ENCODE assay signal across 28 cellular contexts in the genomic region with DNA sequence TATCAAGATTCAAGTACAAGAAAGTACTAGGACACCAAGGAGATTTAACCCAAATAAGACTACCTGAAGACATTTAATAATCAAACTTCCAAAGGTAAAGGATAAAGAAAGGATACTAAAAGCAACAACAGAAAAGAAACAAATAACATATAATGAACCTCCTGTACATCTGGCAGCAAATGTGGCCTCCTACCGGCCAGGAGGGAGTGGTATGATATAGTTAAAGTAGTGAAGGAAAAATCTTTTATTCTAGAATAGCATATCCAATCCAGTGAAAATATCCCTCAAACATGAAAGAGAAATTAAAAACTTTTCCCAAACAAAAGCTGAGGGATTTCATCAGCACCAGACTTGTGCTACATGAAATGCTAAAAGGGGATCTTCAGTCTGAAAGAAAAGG.
DNase-seq lines count a peak whose midpoint lies in the region; ATAC-seq and TF ChIP-seq lines count a peak whose summit lies in the region.
"Had no signal": no experiment of that assay in that cellular context is flagged by ENCODE, and none has a peak within 500 bp of the region (broad histone marks: within the 10 kb centered on the region; RNA-seq: fewer than 3 reads in every experiment).

No MANE protein-coding gene starts in this region.

- no peaks in the 10 kb centered on the region; the same call in 1 of the 2 replicates for H3K9me2 ChIP-seq in GM23338 (ENCODE audit: insufficient read depth)

- H3K4me2 ChIP-seq in GM23338 = no peak overlapping the region

- H3K4me1 Mint-ChIP-seq in GM23338 = no peaks in the 10 kb centered on the region
- H3K4me1 Mint-ChIP-seq: nephron progenitor cell, T-cell had no signal

- no peaks in the 10 kb centered on the region for H3K36me3 Mint-ChIP-seq in GM23338 (ENCODE audit: low read depth)
- H3K36me3 Mint-ChIP-seq: T-cell had no signal

- no peaks in the 10 kb centered on the region for H3K27me3 ChIP-seq in GM23338 (ENCODE audit: insufficient read depth)
- H3K27me3 ChIP-seq: adrenal gland, left lung, SJCRH30, tibial artery had no signal

- no peak for ATAC-seq in GM23338
- ATAC-seq: left lung, T-cell had no signal

- H3F3A ChIP-seq in GM23338 (replicated peaks; ENCODE audit: low read depth) = no peaks in the 10 kb centered on the region

- no peaks in the 10 kb centered on the region for H4K20me1 ChIP-seq in GM23338 (replicated peaks; ENCODE audit: insufficient read depth)

- H3K27ac Mint-ChIP-seq in GM23338 = no peak overlapping the region
- H3K27ac Mint-ChIP-seq: nephron progenitor cell, T-cell had no signal

- H3K4me3 ChIP-seq in AG09309 (ENCODE audit: control insufficient read depth, low read depth, low read length) (no peak overlapping the region), GM23338 (no peak overlapping the region), epithelial cell of esophagus (ENCODE audit: low read length) (no peak overlapping the region)
- H3K4me3 ChIP-seq: adrenal gland, left lung, SJCRH30, tibial artery had no signal

- in situ Hi-C loops in SK-MEL-5 (cut with HindIII; ENCODE audit: low pct_unique_long_range_greater_than_20kb, low sequenced_read_pairs) = no loop called here

- H3K27me3 Mint-ChIP-seq in GM23338 (ENCODE audit: insufficient read depth, low read depth, poor library complexity) = no peaks in the 10 kb centered on the region
- H3K27me3 Mint-ChIP-seq: T-cell had no signal

- no peak for DNase-seq in AG09309 (ENCODE audit: low read depth)
- no peak for DNase-seq in GM23338 (ENCODE audit: low spot score)
- peak; percentile 4 for DNase-seq in SK-MEL-5 (ENCODE audit: low read depth, low spot score)
- no peak for DNase-seq in epithelial cell of esophagus (ENCODE audit: low read depth)
- DNase-seq in occipital lobe (lab: John Stamatoyannopoulos, UW) = no peak
- DNase-seq in activated gamma-delta T cell (lab: John Stamatoyannopoulos, UW) = no peak
- DNase-seq in NCI-H446 (lab: John Stamatoyannopoulos, UW) = no peak
- DNase-seq in GDM1 (lab: John Stamatoyannopoulos, UW) = no peak
- DNase-seq: activated CD4-positive, alpha-beta T cell treated with anti-CD3 and anti-CD28 coated beads, Interleukin-2, amount 50 U/mL, for 1 hour; activated naive CD4-positive, alpha-beta T cell treated with Interleukin-2 at 50 U/mL for 16 hours; activated T-cell treated with anti-CD3 and anti-CD28 coated beads, Interleukin-2, amount 50 U/mL, for 48 hours; adrenal gland; C1 segment of cervical spinal cord; Caco-2; cerebellar nuclear complex; DMS53; glutamatergic neuron; KG1; left lung; mesenchymal stem cell; NCI-H1417 treated with DMSO at 0.1 percent for 48 hours; NCI-H2081; NCI-H526; nephron progenitor cell; SJCRH30; stimulated activated CD4-positive, alpha-beta T cell treated with anti-CD3 and anti-CD28 coated beads, Interleukin-4, amount 100 ng/mL, for 24 hours; T-cell; tibial artery had no signal

- peak; percentile 18 for TF ChIP-seq CTCF in AG09309 (IDR thresholded peaks at IDR 0.05; ENCODE audit: control insufficient read depth, insufficient read depth, low read depth, low read length, missing control alignments)
- TF ChIP-seq CTCF in GM23338 (conservative IDR thresholded peaks at IDR 0.05; ENCODE audit: low read depth in 2 of 2) = peak; percentile 4 to 28; a peak in 1 of 4 replicates
- TF ChIP-seq CTCF in epithelial cell of esophagus (IDR thresholded peaks at IDR 0.05; ENCODE audit: insufficient read depth, low read depth, low read length, missing control alignments) = peak; percentile 10

- no peak overlapping the region for H2AFZ ChIP-seq in GM23338

- H3K9me3 Mint-ChIP-seq in GM23338 = no peaks in the 10 kb centered on the region; the same call in 2 of the 3 replicates

- H3K4me1 ChIP-seq in GM23338 (ENCODE audit: insufficient read depth) = no peaks in the 10 kb centered on the region
- H3K4me1 ChIP-seq: adrenal gland, Caco-2, left lung, SJCRH30, tibial artery had no signal

- H3K4me3 Mint-ChIP-seq in GM23338 = no peak overlapping the region
- H3K4me3 Mint-ChIP-seq: nephron progenitor cell, T-cell had no signal

- no peak overlapping the region for H3K27ac ChIP-seq in GM23338 (ENCODE audit: low read depth)
- H3K27ac ChIP-seq: adrenal gland, left lung, SJCRH30, tibial artery had no signal

- no peaks in the 10 kb centered on the region for H3K79me2 ChIP-seq in GM23338 (replicated peaks; ENCODE audit: insufficient read depth)

- H3K36me3 ChIP-seq in GM23338 (ENCODE audit: insufficient read depth) = no peaks in the 10 kb centered on the region
- H3K36me3 ChIP-seq: adrenal gland, left lung, SJCRH30, tibial artery had no signal

TF ChIP-seq in GM23338, 12 proteins besides CTCF, POLR2A, EP300 and RAD21 (continues in another document):
- TF ChIP-seq EZH2phosphoT487 (IDR thresholded peaks at IDR 0.05; ENCODE audit: unreplicated experiment) (no peak), NANOG (IDR thresholded peaks at IDR 0.05; ENCODE audit: borderline replicate concordance) (no peak), STAT1 (IDR thresholded peaks at IDR 0.05; ENCODE audit: unreplicated experiment) (no peak)
- TF ChIP-seq, protein P1, sequence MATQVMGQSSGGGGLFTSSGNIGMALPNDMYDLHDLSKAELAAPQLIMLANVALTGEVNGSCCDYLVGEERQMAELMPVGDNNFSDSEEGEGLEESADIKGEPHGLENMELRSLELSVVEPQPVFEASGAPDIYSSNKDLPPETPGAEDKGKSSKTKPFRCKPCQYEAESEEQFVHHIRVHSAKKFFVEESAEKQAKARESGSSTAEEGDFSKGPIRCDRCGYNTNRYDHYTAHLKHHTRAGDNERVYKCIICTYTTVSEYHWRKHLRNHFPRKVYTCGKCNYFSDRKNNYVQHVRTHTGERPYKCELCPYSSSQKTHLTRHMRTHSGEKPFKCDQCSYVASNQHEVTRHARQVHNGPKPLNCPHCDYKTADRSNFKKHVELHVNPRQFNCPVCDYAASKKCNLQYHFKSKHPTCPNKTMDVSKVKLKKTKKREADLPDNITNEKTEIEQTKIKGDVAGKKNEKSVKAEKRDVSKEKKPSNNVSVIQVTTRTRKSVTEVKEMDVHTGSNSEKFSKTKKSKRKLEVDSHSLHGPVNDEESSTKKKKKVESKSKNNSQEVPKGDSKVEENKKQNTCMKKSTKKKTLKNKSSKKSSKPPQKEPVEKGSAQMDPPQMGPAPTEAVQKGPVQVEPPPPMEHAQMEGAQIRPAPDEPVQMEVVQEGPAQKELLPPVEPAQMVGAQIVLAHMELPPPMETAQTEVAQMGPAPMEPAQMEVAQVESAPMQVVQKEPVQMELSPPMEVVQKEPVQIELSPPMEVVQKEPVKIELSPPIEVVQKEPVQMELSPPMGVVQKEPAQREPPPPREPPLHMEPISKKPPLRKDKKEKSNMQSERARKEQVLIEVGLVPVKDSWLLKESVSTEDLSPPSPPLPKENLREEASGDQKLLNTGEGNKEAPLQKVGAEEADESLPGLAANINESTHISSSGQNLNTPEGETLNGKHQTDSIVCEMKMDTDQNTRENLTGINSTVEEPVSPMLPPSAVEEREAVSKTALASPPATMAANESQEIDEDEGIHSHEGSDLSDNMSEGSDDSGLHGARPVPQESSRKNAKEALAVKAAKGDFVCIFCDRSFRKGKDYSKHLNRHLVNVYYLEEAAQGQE (IDR thresholded peaks at IDR 0.05; ENCODE audit: unreplicated experiment) = no peak
- TF ChIP-seq, protein P2, sequence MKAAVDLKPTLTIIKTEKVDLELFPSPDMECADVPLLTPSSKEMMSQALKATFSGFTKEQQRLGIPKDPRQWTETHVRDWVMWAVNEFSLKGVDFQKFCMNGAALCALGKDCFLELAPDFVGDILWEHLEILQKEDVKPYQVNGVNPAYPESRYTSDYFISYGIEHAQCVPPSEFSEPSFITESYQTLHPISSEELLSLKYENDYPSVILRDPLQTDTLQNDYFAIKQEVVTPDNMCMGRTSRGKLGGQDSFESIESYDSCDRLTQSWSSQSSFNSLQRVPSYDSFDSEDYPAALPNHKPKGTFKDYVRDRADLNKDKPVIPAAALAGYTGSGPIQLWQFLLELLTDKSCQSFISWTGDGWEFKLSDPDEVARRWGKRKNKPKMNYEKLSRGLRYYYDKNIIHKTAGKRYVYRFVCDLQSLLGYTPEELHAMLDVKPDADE (IDR thresholded peaks at IDR 0.05) = no peak
